Comparison of ENCODE assay signal across 22 cellular contexts in the genomic region with DNA sequence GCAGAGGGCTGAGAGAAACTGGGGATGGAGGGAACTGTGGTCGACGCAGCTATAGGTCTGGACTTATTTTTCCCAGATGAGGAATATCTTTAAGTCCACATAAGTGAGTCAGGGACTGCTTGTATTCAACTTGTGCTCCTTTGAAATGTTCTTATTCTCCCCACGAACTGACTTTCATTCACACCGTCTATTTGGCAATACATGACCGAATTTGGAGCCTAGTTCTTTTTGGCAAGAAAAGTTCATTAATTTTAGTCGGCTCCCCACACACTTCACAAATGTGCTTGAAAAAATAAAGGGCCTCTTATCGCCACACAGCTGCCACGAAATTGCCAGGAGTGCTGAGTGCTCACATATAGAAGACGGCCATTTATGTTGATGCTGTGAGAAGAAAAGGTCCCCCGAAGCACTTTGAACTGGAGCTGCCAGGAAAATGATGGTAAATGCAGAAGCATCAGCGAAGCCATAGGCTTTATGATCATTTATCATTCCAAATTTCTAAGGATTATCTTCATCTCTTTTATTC.
A peak's percentile ranks its signal among the peaks of the same experiment; 100 is the strongest.
DNase-seq lines count a peak whose midpoint lies in the region; ATAC-seq and TF ChIP-seq lines count a peak whose summit lies in the region.
"Had no signal": no experiment of that assay in that cellular context is flagged by ENCODE, and none has a peak within 500 bp of the region (broad histone marks: within the 10 kb centered on the region; RNA-seq: fewer than 3 reads in every experiment).

No MANE protein-coding gene starts in this region.

- H3K4me1 Mint-ChIP-seq in brain: peaks cover 22% of the 10 kb centered on the region
- peaks cover 19% of the 10 kb centered on the region for H3K4me1 Mint-ChIP-seq in activated naive CD4-positive, alpha-beta T cell treated with anti-CD3 and anti-CD28 coated beads, Interleukin-2, amount 10 ng/mL, durations not matched to agents 7 days and 5 days

- no peak for TF ChIP-seq CTCF in brain (conservative IDR thresholded peaks at IDR 0.05)
- no peak for TF ChIP-seq CTCF in omental fat pad (IDR thresholded peaks at IDR 0.05)

- ATAC-seq in omental fat pad (ENCODE audit: low FRiP score) (peak; percentile 83), GM19328 (IDR thresholded peaks at IDR 0.05; ENCODE audit: unreplicated experiment) (no peak)
- ATAC-seq: GM12878, SK-N-SH treated with all-trans-retinoic acid at 6 μM for 48 hours had no signal

- H3K27ac ChIP-seq in KOPT-K1 (ENCODE audit: low read depth, low read length, poor library complexity, severe bottlenecking): peak overlapping the region; percentile 7
- H3K27ac ChIP-seq: KMS-11 had no signal

- DNase-seq in NCI-H226 (peak; percentile 5), omental fat pad (ENCODE audit: low spot score) (no peak), AML-193 (lab: John Stamatoyannopoulos, UW) (no peak), NCI-H146 treated with DMSO at 0.1 percent for 48 hours (lab: John Stamatoyannopoulos, UW; ENCODE audit: unreplicated experiment) (no peak)
- DNase-seq in activated naive CD4-positive, alpha-beta T cell treated with anti-CD3 and anti-CD28 coated beads, Interleukin-2, amount 10 ng/mL, durations not matched to agents 7 days and 5 days: no peak
- DNase-seq: BE2C; CD4-positive, alpha-beta T cell; GDM1; GOT3; MM.1S; NCI-H2081 treated with DMSO at 0.1 percent for 48 hours; NCI-H2227 treated with DMSO at 0.1 percent for 48 hours; NCI-H526; NK-92 treated with Interleukin-12 subunit alpha and Interleukin-12 subunit beta, amount 100 ng/mL, for 24 hours; SHP77 treated with DMSO at 0.1 percent for 48 hours; T-helper 1 cell had no signal

- CTCF ChIA-PET in activated naive CD4-positive, alpha-beta T cell treated with anti-CD3 and anti-CD28 coated beads, Interleukin-2, amount 10 ng/mL, durations not matched to agents 7 days and 5 days (lab: Charles Lee): interaction anchor here (1.3 kb wide), 1 partner anchor 10 kb away, joined by 3 read pairs; no protein-coding TSS in a partner anchor

- H3K9me3 ChIP-seq in KOPT-K1 (ENCODE audit: insufficient read depth, low read length, poor library complexity, severe bottlenecking): peaks cover 17% of the 10 kb centered on the region
- H3K9me3 ChIP-seq: BE2C had no signal

- peaks cover 0 to 22% (median 11%) of the 10 kb centered on the region in 5 experiments for H3K9me3 Mint-ChIP-seq in brain
- H3K9me3 Mint-ChIP-seq in activated naive CD4-positive, alpha-beta T cell treated with anti-CD3 and anti-CD28 coated beads, Interleukin-2, amount 10 ng/mL, durations not matched to agents 7 days and 5 days: peaks cover 22% of the 10 kb centered on the region
- H3K9me3 Mint-ChIP-seq: CD4-positive, alpha-beta T cell had no signal

- H3K27me3 Mint-ChIP-seq in brain: no peaks in the 10 kb centered on the region
- no peaks in the 10 kb centered on the region for H3K27me3 Mint-ChIP-seq in activated naive CD4-positive, alpha-beta T cell treated with anti-CD3 and anti-CD28 coated beads, Interleukin-2, amount 10 ng/mL, durations not matched to agents 7 days and 5 days
- H3K27me3 Mint-ChIP-seq: CD4-positive, alpha-beta T cell had no signal

- H3K4me3 Mint-ChIP-seq in brain: peak overlapping the region in 2 of 5 experiments; percentile 24 to 66
- H3K4me3 Mint-ChIP-seq in activated naive CD4-positive, alpha-beta T cell treated with anti-CD3 and anti-CD28 coated beads, Interleukin-2, amount 10 ng/mL, durations not matched to agents 7 days and 5 days: no peak overlapping the region
- H3K4me3 Mint-ChIP-seq: CD4-positive, alpha-beta T cell had no signal

- H3K36me3 Mint-ChIP-seq in brain: peaks cover 15% of the 10 kb centered on the region
- peaks cover 55% of the 10 kb centered on the region for H3K36me3 Mint-ChIP-seq in activated naive CD4-positive, alpha-beta T cell treated with anti-CD3 and anti-CD28 coated beads, Interleukin-2, amount 10 ng/mL, durations not matched to agents 7 days and 5 days

- peak overlapping the region in 3 of 5 experiments; percentile 2 to 82 (median 59) for H3K27ac Mint-ChIP-seq in brain
- no peak overlapping the region for H3K27ac Mint-ChIP-seq in activated naive CD4-positive, alpha-beta T cell treated with anti-CD3 and anti-CD28 coated beads, Interleukin-2, amount 10 ng/mL, durations not matched to agents 7 days and 5 days

- H3K36me3 ChIP-seq in KOPT-K1 (ENCODE audit: insufficient read depth, low read length): peaks cover 33% of the 10 kb centered on the region
- H3K36me3 ChIP-seq: BE2C had no signal
